Comparison of ENCODE assay signal across 14 cellular contexts in the genomic region with DNA sequence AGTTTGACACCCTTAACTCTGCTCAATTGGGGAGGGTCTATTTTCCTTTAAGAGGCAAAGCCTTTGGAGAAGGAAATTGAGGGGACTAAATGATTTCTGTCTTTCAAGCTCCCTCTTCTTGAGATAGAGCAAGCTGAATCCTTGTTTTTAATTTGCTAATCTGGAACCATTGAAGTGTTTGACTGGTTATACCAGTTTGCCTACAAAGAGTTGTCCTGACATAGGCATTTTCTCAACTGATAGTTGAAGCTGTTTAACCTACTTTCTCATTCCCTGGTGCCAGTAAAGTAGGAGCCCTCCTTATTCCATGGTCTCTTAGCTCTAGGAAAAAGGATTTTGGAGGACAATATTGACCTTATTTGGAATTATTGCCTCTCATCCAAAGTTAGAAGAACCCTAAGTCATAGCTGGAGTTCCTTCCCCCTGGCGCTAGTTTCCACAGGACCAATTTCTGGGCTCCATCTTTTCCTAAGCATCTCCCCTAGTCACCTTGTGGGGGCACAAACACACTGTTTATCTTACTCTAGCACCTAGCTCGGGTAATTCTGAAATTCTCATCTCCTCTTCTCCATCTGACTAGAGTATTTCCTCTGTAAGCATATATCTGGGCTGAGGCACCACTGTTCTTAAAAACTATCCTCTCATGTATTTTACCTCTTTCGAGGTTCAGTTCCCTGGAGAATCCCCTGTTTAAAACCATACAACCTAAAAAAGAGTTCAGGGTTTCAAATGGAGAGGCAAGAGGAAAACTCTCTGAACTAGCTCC. TPM values are rescaled to one million over a fixed set of nuclear protein-coding genes. Genes with fewer than 3 reads are reported as not detected.
DNase-seq lines count a peak whose midpoint lies in the region; ATAC-seq lines count a peak whose summit lies in the region.
"Had no signal": no experiment of that assay in that cellular context is flagged by ENCODE, and none has a peak within 500 bp of the region (broad histone marks: within the 10 kb centered on the region; RNA-seq: fewer than 3 reads in every experiment).

No MANE protein-coding gene starts in this region.

- no peak overlapping the region for H3K4me3 Mint-ChIP-seq in activated CD8-positive, alpha-beta memory T cell treated with anti-CD3 and anti-CD28 coated beads, Interleukin-2, amount 10 ng/mL, durations not matched to agents 7 days and 5 days
- H3K4me3 Mint-ChIP-seq in stimulated activated memory B cell treated with anti-CD40 and anti-IgM and Interleukin-4, amounts not matched to agents 10 μg/mL and 1 μg/mL and 100 μg/mL, for 72 hours = no peak overlapping the region
- no peak overlapping the region for H3K4me3 Mint-ChIP-seq in T-helper 2 cell treated with Interferon-gamma antibody and Interleukin-4, amounts not matched to agents 5 μg/mL and 100 μg/mL, for 36 hours

- H3K9me3 Mint-ChIP-seq in activated CD8-positive, alpha-beta memory T cell treated with anti-CD3 and anti-CD28 coated beads, Interleukin-2, amount 10 ng/mL, durations not matched to agents 7 days and 5 days (ENCODE audit: low read depth) = no peaks in the 10 kb centered on the region
- H3K9me3 Mint-ChIP-seq in stimulated activated memory B cell treated with anti-CD40 and anti-IgM and Interleukin-4, amounts not matched to agents 10 μg/mL and 1 μg/mL and 100 μg/mL, for 72 hours = no peaks in the 10 kb centered on the region
- no peaks in the 10 kb centered on the region for H3K9me3 Mint-ChIP-seq in T-helper 2 cell treated with Interferon-gamma antibody and Interleukin-4, amounts not matched to agents 5 μg/mL and 100 μg/mL, for 36 hours
- H3K9me3 Mint-ChIP-seq: naive B cell had no signal

- WGBS in HUES64 = 95% methylated on average over 3 of the region's 3 CpGs

- peaks cover 16% of the 10 kb centered on the region; the same call in 1 of the 2 replicates for H3K4me1 ChIP-seq in HUES64 (ENCODE audit: insufficient read depth, low read length)

- H3K27me3 ChIP-seq in HUES64 (ENCODE audit: insufficient read depth, low read length) = no peaks in the 10 kb centered on the region
- H3K27me3 ChIP-seq: right lobe of liver had no signal

- CTCF ChIA-PET in activated CD8-positive, alpha-beta memory T cell treated with anti-CD3 and anti-CD28 coated beads, Interleukin-2, amount 10 ng/mL, durations not matched to agents 7 days and 5 days (lab: Charles Lee) = interaction anchor here (1.1 kb wide), 1 partner anchor 36 kb away, joined by 5 read pairs; a partner anchor contains a TSS

- H3K4me1 Mint-ChIP-seq in activated CD8-positive, alpha-beta memory T cell treated with anti-CD3 and anti-CD28 coated beads, Interleukin-2, amount 10 ng/mL, durations not matched to agents 7 days and 5 days = peaks cover 75% of the 10 kb centered on the region
- H3K4me1 Mint-ChIP-seq in stimulated activated memory B cell treated with anti-CD40 and anti-IgM and Interleukin-4, amounts not matched to agents 10 μg/mL and 1 μg/mL and 100 μg/mL, for 72 hours = peaks cover 63% of the 10 kb centered on the region
- H3K4me1 Mint-ChIP-seq in T-helper 2 cell treated with Interferon-gamma antibody and Interleukin-4, amounts not matched to agents 5 μg/mL and 100 μg/mL, for 36 hours (ENCODE audit: low read depth) = peaks cover 41% of the 10 kb centered on the region

- H3K36me3 ChIP-seq in HUES64 (ENCODE audit: insufficient read depth, low read length) = peaks cover 66% of the 10 kb centered on the region

- no peaks in the 10 kb centered on the region for H3K9me3 ChIP-seq in HUES64 (ENCODE audit: insufficient read depth, low read depth, low read length)
- H3K9me3 ChIP-seq: right lobe of liver had no signal

- ATAC-seq in activated CD8-positive, alpha-beta memory T cell treated with anti-CD3 and anti-CD28 coated beads, Interleukin-2, amount 10 ng/mL, durations not matched to agents 7 days and 5 days = no peak
- no peak for ATAC-seq in stimulated activated memory B cell treated with anti-CD40 and anti-IgM and Interleukin-4, amounts not matched to agents 10 μg/mL and 1 μg/mL and 100 μg/mL, for 72 hours

- H3K27ac ChIP-seq in HUES64 (ENCODE audit: low read depth, low read length) (peak overlapping the region; percentile 23), epithelial cell of prostate (peak overlapping the region; percentile 39)
- H3K27ac ChIP-seq: right lobe of liver had no signal

- H3K36me3 Mint-ChIP-seq in activated CD8-positive, alpha-beta memory T cell treated with anti-CD3 and anti-CD28 coated beads, Interleukin-2, amount 10 ng/mL, durations not matched to agents 7 days and 5 days = peaks cover 62% of the 10 kb centered on the region
- peaks cover 42% of the 10 kb centered on the region for H3K36me3 Mint-ChIP-seq in stimulated activated memory B cell treated with anti-CD40 and anti-IgM and Interleukin-4, amounts not matched to agents 10 μg/mL and 1 μg/mL and 100 μg/mL, for 72 hours
- peaks cover 49% of the 10 kb centered on the region for H3K36me3 Mint-ChIP-seq in T-helper 2 cell treated with Interferon-gamma antibody and Interleukin-4, amounts not matched to agents 5 μg/mL and 100 μg/mL, for 36 hours (ENCODE audit: low read depth)

- no peak for DNase-seq in activated CD8-positive, alpha-beta memory T cell treated with anti-CD3 and anti-CD28 coated beads, Interleukin-2, amount 10 ng/mL, durations not matched to agents 7 days and 5 days
- no peak for DNase-seq in activated CD8-positive, alpha-beta memory T cell treated with anti-CD3 and anti-CD28 coated beads for 24 hours
- no peak for DNase-seq in epithelial cell of prostate (ENCODE audit: low read depth, low spot score)
- no peak for DNase-seq in T-helper 2 cell treated with Interferon-gamma antibody and Interleukin-4, amounts not matched to agents 5 μg/mL and 100 μg/mL, for 36 hours (ENCODE audit: low spot score)
- no peak for DNase-seq in cerebellum (ENCODE audit: low spot score)
- no peak for DNase-seq in DMS79 (lab: John Stamatoyannopoulos, UW)
- DNase-seq: amygdala; naive B cell; NCI-H1436 treated with DMSO at 0.1 percent for 48 hours; NCI-H446 treated with DMSO at 0.1 percent for 48 hours; right lobe of liver; stimulated activated CD4-positive, alpha-beta T cell treated with anti-CD3 and anti-CD28 coated beads, Interleukin-4, amount 100 ng/mL, for 1 hour had no signal

- 0 out of 2 replicates have a peak overlapping the region, but pooled peaks have one; percentile 5 for H3K9ac ChIP-seq in HUES64 (ENCODE audit: low read depth, low read length)

- H3K4me3 ChIP-seq in HUES64 (ENCODE audit: low read length) = no peak overlapping the region
- H3K4me3 ChIP-seq: right lobe of liver had no signal

- no peaks in the 10 kb centered on the region for H3K27me3 Mint-ChIP-seq in activated CD8-positive, alpha-beta memory T cell treated with anti-CD3 and anti-CD28 coated beads, Interleukin-2, amount 10 ng/mL, durations not matched to agents 7 days and 5 days
- no peaks in the 10 kb centered on the region for H3K27me3 Mint-ChIP-seq in stimulated activated memory B cell treated with anti-CD40 and anti-IgM and Interleukin-4, amounts not matched to agents 10 μg/mL and 1 μg/mL and 100 μg/mL, for 72 hours
- H3K27me3 Mint-ChIP-seq in T-helper 2 cell treated with Interferon-gamma antibody and Interleukin-4, amounts not matched to agents 5 μg/mL and 100 μg/mL, for 36 hours (ENCODE audit: low read depth) = no peaks in the 10 kb centered on the region
- H3K27me3 Mint-ChIP-seq: naive B cell had no signal

- peak overlapping the region; percentile 26 for H3K27ac Mint-ChIP-seq in activated CD8-positive, alpha-beta memory T cell treated with anti-CD3 and anti-CD28 coated beads, Interleukin-2, amount 10 ng/mL, durations not matched to agents 7 days and 5 days
- H3K27ac Mint-ChIP-seq in stimulated activated memory B cell treated with anti-CD40 and anti-IgM and Interleukin-4, amounts not matched to agents 10 μg/mL and 1 μg/mL and 100 μg/mL, for 72 hours = peak overlapping the region; percentile 52
- H3K27ac Mint-ChIP-seq in T-helper 2 cell treated with Interferon-gamma antibody and Interleukin-4, amounts not matched to agents 5 μg/mL and 100 μg/mL, for 36 hours = no peak overlapping the region

RNA-seq across cellular contexts. Expression of a gene that starts 7.4 kb away (rescaled TPM):
- total RNA-seq in activated CD8-positive, alpha-beta memory T cell treated with anti-CD3 and anti-CD28 coated beads, Interleukin-2, amount 10 ng/mL, durations not matched to agents 7 days and 5 days = 10 to 100 TPM; 74.5 to 75.9 TPM
- polyA plus RNA-seq in HUES64 (2013, experiment 1 of 2) = 33.3 TPM
- polyA plus RNA-seq in HUES64 (2013, experiment 2 of 2) = 31.4 TPM
- total RNA-seq in cerebellum = 23.0 TPM

RNA-seq across cellular contexts. Expression of a gene that starts 17.8 kb away (rescaled TPM):
- 10 to 100 TPM; 15.7 to 22.6 TPM for total RNA-seq in activated CD8-positive, alpha-beta memory T cell treated with anti-CD3 and anti-CD28 coated beads, Interleukin-2, amount 10 ng/mL, durations not matched to agents 7 days and 5 days
- 22.2 TPM for polyA plus RNA-seq in HUES64 (2013, experiment 1 of 2)
- 20.9 TPM for polyA plus RNA-seq in HUES64 (2013, experiment 2 of 2)
- 8.3 TPM for total RNA-seq in cerebellum

RNA-seq across cellular contexts. Expression of a gene that starts 25.6 kb away (rescaled TPM):
- 1 to 10 TPM in 1 of 2 experiments, under 1 TPM in 1; 0.42 to 1.0 TPM for total RNA-seq in activated CD8-positive, alpha-beta memory T cell treated with anti-CD3 and anti-CD28 coated beads, Interleukin-2, amount 10 ng/mL, durations not matched to agents 7 days and 5 days
- not detected for polyA plus RNA-seq in HUES64 (2013, experiment 1 of 2)
- not detected for polyA plus RNA-seq in HUES64 (2013, experiment 2 of 2)
- 1.8 TPM for total RNA-seq in cerebellum

RNA-seq across cellular contexts. Expression of a gene that starts 36.7 kb away (rescaled TPM):
- total RNA-seq in activated CD8-positive, alpha-beta memory T cell treated with anti-CD3 and anti-CD28 coated beads, Interleukin-2, amount 10 ng/mL, durations not matched to agents 7 days and 5 days = 10 to 100 TPM; 11.7 to 14.9 TPM
- 18.1 TPM for polyA plus RNA-seq in HUES64 (2013, experiment 1 of 2)
- 23.7 TPM for polyA plus RNA-seq in HUES64 (2013, experiment 2 of 2)
- total RNA-seq in cerebellum = 15.3 TPM

RNA-seq across cellular contexts. Expression of a gene that starts 37.0 kb away (rescaled TPM):
- total RNA-seq in activated CD8-positive, alpha-beta memory T cell treated with anti-CD3 and anti-CD28 coated beads, Interleukin-2, amount 10 ng/mL, durations not matched to agents 7 days and 5 days = 10 to 100 TPM; 58.2 to 77.4 TPM
- 78.9 TPM for polyA plus RNA-seq in HUES64 (2013, experiment 1 of 2)
- polyA plus RNA-seq in HUES64 (2013, experiment 2 of 2) = 70.8 TPM
- total RNA-seq in cerebellum = 57.3 TPM
